29 cellular contexts compared by ENCODE assay signal in the genomic region with DNA sequence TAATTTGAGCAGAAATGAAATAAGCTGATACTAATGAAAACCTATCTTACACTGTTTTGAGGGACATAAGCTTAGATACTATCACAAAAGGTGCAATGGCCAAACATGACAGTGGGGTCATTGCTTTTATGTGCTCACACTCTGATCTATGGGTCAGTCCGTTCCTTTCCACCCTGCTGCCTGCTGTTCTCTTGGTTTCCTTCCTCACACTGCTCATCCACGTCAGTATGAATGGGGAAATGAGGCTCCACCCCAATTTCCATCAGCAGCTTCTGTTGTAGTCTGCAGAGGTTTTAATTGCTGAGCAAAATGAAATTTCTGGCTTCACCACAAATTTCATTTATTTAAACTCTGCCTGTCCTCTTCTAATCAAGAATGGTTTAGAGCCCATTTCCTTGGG.
"Had no signal": no experiment of that assay in that cellular context is flagged by ENCODE, and none has a peak within 500 bp of the region (broad histone marks: within the 10 kb centered on the region; RNA-seq: fewer than 3 reads in every experiment).

No MANE protein-coding gene starts in this region.

- H3K27ac ChIP-seq: esophagus squamous epithelium, heart right ventricle, left ventricle myocardium inferior, lower lobe of right lung, neutrophil, pancreas, testis, tibial artery, upper lobe of left lung had no signal

- H3K4me1 Mint-ChIP-seq: memory B cell, natural killer cell had no signal

- H3K4me2 ChIP-seq: smooth muscle cell had no signal

- H3K27ac Mint-ChIP-seq: memory B cell, natural killer cell had no signal

- H3K4me3 ChIP-seq: esophagus squamous epithelium, heart right ventricle, left ventricle myocardium inferior, lower lobe of right lung, pancreas, smooth muscle cell, testis, tibial artery, upper lobe of left lung had no signal

- H3K4me1 ChIP-seq: esophagus squamous epithelium, pancreas, testis had no signal

- H3K9me3 ChIP-seq: esophagus squamous epithelium, left ventricle myocardium inferior, lower lobe of right lung, neutrophil, pancreas, testis, tibial artery, upper lobe of left lung had no signal

- H3K36me3 Mint-ChIP-seq: natural killer cell had no signal

- H3K4me3 Mint-ChIP-seq: memory B cell, natural killer cell, neural crest cell had no signal

- H3K27me3 ChIP-seq: esophagus squamous epithelium, heart right ventricle, neutrophil, pancreas, testis, tibial artery, upper lobe of left lung had no signal

- FAIRE-seq: islet of Langerhans, pancreas, urothelium cell line had no signal

- H3K36me3 ChIP-seq: pancreas had no signal

- H3K27me3 Mint-ChIP-seq: memory B cell had no signal

- DNase-seq: cortex of kidney; effector memory CD4-positive, alpha-beta T cell; erythroblast; esophagus squamous epithelium; foreskin melanocyte; heart right ventricle; hippocampal formation; left cardiac atrium; left ventricle myocardium inferior; lower lobe of right lung; natural killer cell; pancreas; retina; stimulated activated CD4-positive, alpha-beta T cell treated with anti-CD3 and anti-CD28 coated beads, Interleukin-12 subunit alpha, Interleukin-12 subunit beta, amount 100 ng/mL, for 4 hours; stimulated activated CD4-positive, alpha-beta T cell treated with anti-CD3 and anti-CD28 coated beads, Interleukin-1b, Interleukin-23, amount 100 ng/mL, for 48 hours; stimulated activated CD4-positive, alpha-beta T cell treated with anti-CD3 and anti-CD28 coated beads, Interleukin-4, amount 100 ng/mL, for 1 hour; stimulated activated CD8-positive, alpha-beta memory T cell treated with anti-CD3 and anti-CD28 coated beads, Interleukin-4, amount 100 ng/mL, for 48 hours; stimulated activated naive CD4-positive, alpha-beta T cell; substantia nigra; testis; tibial artery; upper lobe of left lung had no signal

- H3K9me3 Mint-ChIP-seq: memory B cell, natural killer cell had no signal

- ATAC-seq: lower lobe of right lung, natural killer cell, sciatic nerve had no signal
